In genomic region chr5:15687401-15687800, GRCh38 we compare ENCODE assay signal across 13 cellular contexts.
DNase-seq lines count a peak whose midpoint lies in the region; ATAC-seq lines count a peak whose summit lies in the region.
"Had no signal": no experiment of that assay in that cellular context is flagged by ENCODE, and none has a peak within 500 bp of the region (broad histone marks: within the 10 kb centered on the region; RNA-seq: fewer than 3 reads in every experiment).

No MANE protein-coding gene starts in this region.

- ATAC-seq in HG03175 (IDR thresholded peaks at IDR 0.05; ENCODE audit: unreplicated experiment) (no peak), GM18498 (IDR thresholded peaks at IDR 0.05; ENCODE audit: unreplicated experiment) (no peak)
- ATAC-seq: A549, HepG2 had no signal

- H3K4me3 ChIP-seq in HAP-1, result no peak overlapping the region
- H3K4me3 ChIP-seq: A549, BLaER1 had no signal

- peaks cover 22% of the 10 kb centered on the region for H3K4me1 ChIP-seq in HAP-1
- H3K4me1 ChIP-seq: A549, BLaER1 had no signal

- no peaks in the 10 kb centered on the region for H3K36me3 ChIP-seq in HAP-1 (replicated peaks)
- H3K36me3 ChIP-seq: BLaER1 had no signal

- H3K27me3 ChIP-seq in HAP-1 (ENCODE audit: low read depth), result no peaks in the 10 kb centered on the region
- H3K27me3 ChIP-seq: BLaER1 had no signal

- H3K9me3 ChIP-seq in HAP-1, result no peaks in the 10 kb centered on the region
- H3K9me3 ChIP-seq: A549, BLaER1 had no signal

- in situ Hi-C loops in HAP-1 (cut with MboI; ENCODE audit: low sequenced_read_pairs), result no loop called here

- DNase-seq in HAP-1 (ENCODE audit: low spot score in 2 of 2) (peak; percentile 65 to 82), foreskin melanocyte (peak; percentile 89), putamen (ENCODE audit: low spot score) (peak; percentile 23), SIG-M5 treated with dmso at 0.1 percent for 504 hours (lab: John Stamatoyannopoulos, UW; ENCODE audit: unreplicated experiment) (no peak)
- DNase-seq: CD8-positive, alpha-beta memory T cell; DMS53; GF-D8; H7 had no signal
